In genomic region chr11:83012168-83013067, GRCh38 we compare ENCODE assay signal across 22 cellular contexts. TPM values are rescaled to one million over a fixed set of nuclear protein-coding genes. Genes with fewer than 3 reads are reported as not detected.
DNase-seq lines count a peak whose midpoint lies in the region; ATAC-seq and TF ChIP-seq lines count a peak whose summit lies in the region.
"Had no signal": no experiment of that assay in that cellular context is flagged by ENCODE, and none has a peak within 500 bp of the region (broad histone marks: within the 10 kb centered on the region; RNA-seq: fewer than 3 reads in every experiment).

No MANE protein-coding gene starts in this region.

- no peaks in the 10 kb centered on the region for H3K27me3 ChIP-seq in OCI-LY3 (ENCODE audit: low read depth, low read length)
- H3K27me3 ChIP-seq in ectodermal cell (ENCODE audit: control insufficient read depth, insufficient read depth, low read length, poor library complexity, severe bottlenecking) = no peaks in the 10 kb centered on the region
- H3K27me3 ChIP-seq: transverse colon had no signal

- H3K27ac ChIP-seq in OCI-LY3 (ENCODE audit: low read length) (peak overlapping the region; percentile 33; the same call in 1 of the 2 replicates), ectodermal cell (ENCODE audit: insufficient read depth, low read depth, low read length, poor library complexity, severe bottlenecking) (peak overlapping the region; percentile 32)
- H3K27ac ChIP-seq: transverse colon had no signal

- H3K4me1 ChIP-seq in OCI-LY3 (ENCODE audit: low read length) (peaks cover 67% of the 10 kb centered on the region), ectodermal cell (ENCODE audit: control insufficient read depth, insufficient read depth, low read length) (peaks cover 9% of the 10 kb centered on the region)

- ATAC-seq in activated CD4-positive, alpha-beta T cell treated with anti-CD3 and anti-CD28 coated beads for 36 hours = peak; percentile 39
- ATAC-seq in HG02610 (IDR thresholded peaks at IDR 0.05; ENCODE audit: unreplicated experiment) = no peak
- ATAC-seq in GM19328 (IDR thresholded peaks at IDR 0.05; ENCODE audit: unreplicated experiment) = no peak
- ATAC-seq: activated CD4-positive, CD25-positive, alpha-beta regulatory T cell treated with anti-CD3 and anti-CD28 coated beads, Interleukin-2, amount 50 U/mL, for 24 hours had no signal

- H3K4me1 Mint-ChIP-seq in activated CD4-positive, alpha-beta T cell treated with anti-CD3 and anti-CD28 coated beads for 36 hours = peaks cover 34% of the 10 kb centered on the region
- peaks cover 75% of the 10 kb centered on the region for H3K4me1 Mint-ChIP-seq in osteocyte (ENCODE audit: unreplicated experiment)

- H3K4me3 ChIP-seq in OCI-LY3 (ENCODE audit: low read length) (no peak overlapping the region), ectodermal cell (ENCODE audit: insufficient read depth, low read depth, low read length) (no peak overlapping the region)
- H3K4me3 ChIP-seq: transverse colon had no signal

- DNase-seq in activated CD4-positive, alpha-beta T cell treated with anti-CD3 and anti-CD28 coated beads for 36 hours = no peak
- DNase-seq in activated CD4-positive, alpha-beta T cell treated with anti-CD3 and anti-CD28 coated beads for 1 hour = no peak
- DNase-seq in osteocyte (ENCODE audit: extremely low spot score, unreplicated experiment) (no peak), DMS79 (lab: John Stamatoyannopoulos, UW) (no peak)
- DNase-seq: 8988T; activated T-cell treated with anti-CD3 and anti-CD28 coated beads, Interleukin-2, amount 50 U/mL, for 1 hour; amniotic stem cell; CD8-positive, alpha-beta memory T cell; DMS153; mesendoderm; NCI-H1105; NCI-H2029; NCI-H82; OCI-M1; stimulated activated CD4-positive, alpha-beta T cell treated with anti-CD3 and anti-CD28 coated beads, Interleukin-12 subunit alpha, Interleukin-12 subunit beta, amount 100 ng/mL, for 4 hours; transverse colon had no signal

- H3K36me3 ChIP-seq in OCI-LY3 (replicated peaks; ENCODE audit: low read depth, low read length) (peaks cover 31% of the 10 kb centered on the region), ectodermal cell (ENCODE audit: control insufficient read depth, insufficient read depth, low read length) (no peaks in the 10 kb centered on the region)
- H3K36me3 ChIP-seq: transverse colon had no signal

- no peak overlapping the region for H3K4me3 Mint-ChIP-seq in activated CD4-positive, alpha-beta T cell treated with anti-CD3 and anti-CD28 coated beads for 36 hours
- H3K4me3 Mint-ChIP-seq in osteocyte (ENCODE audit: unreplicated experiment) = no peak overlapping the region
- H3K4me3 Mint-ChIP-seq: CD8-positive, alpha-beta memory T cell; stimulated activated naive CD8-positive, alpha-beta T cell treated with anti-CD3 and anti-CD28 coated beads, Interleukin-15, Interleukin-2, amounts not matched to agents 100 ng/mL and 50 ng/mL, for 24 hours had no signal

- H3K79me2 ChIP-seq in OCI-LY3 (ENCODE audit: low read length) = peaks cover 100% of the 10 kb centered on the region

- H3K9me3 ChIP-seq in OCI-LY3 (ENCODE audit: insufficient read depth, low read length) = no peaks in the 10 kb centered on the region
- no peaks in the 10 kb centered on the region for H3K9me3 ChIP-seq in ectodermal cell (ENCODE audit: control insufficient read depth, low read length)
- H3K9me3 ChIP-seq: transverse colon had no signal

- no peak overlapping the region for H2AFZ ChIP-seq in OCI-LY3 (ENCODE audit: low read depth, low read length)

- H3K27me3 Mint-ChIP-seq in activated CD4-positive, alpha-beta T cell treated with anti-CD3 and anti-CD28 coated beads for 36 hours = no peaks in the 10 kb centered on the region
- no peaks in the 10 kb centered on the region for H3K27me3 Mint-ChIP-seq in osteocyte (ENCODE audit: unreplicated experiment)
- H3K27me3 Mint-ChIP-seq: CD8-positive, alpha-beta memory T cell; stimulated activated naive CD8-positive, alpha-beta T cell treated with anti-CD3 and anti-CD28 coated beads, Interleukin-15, Interleukin-2, amounts not matched to agents 100 ng/mL and 50 ng/mL, for 24 hours had no signal

- no peak overlapping the region for H3K4me2 ChIP-seq in OCI-LY3 (ENCODE audit: low read length)

- POLR2A ChIA-PET in activated CD4-positive, alpha-beta T cell treated with anti-CD3 and anti-CD28 coated beads for 36 hours (lab: Charles Lee) = no interaction called here

- H3K36me3 Mint-ChIP-seq in activated CD4-positive, alpha-beta T cell treated with anti-CD3 and anti-CD28 coated beads for 36 hours (ENCODE audit: low read depth) = no peaks in the 10 kb centered on the region
- H3K36me3 Mint-ChIP-seq in osteocyte (ENCODE audit: unreplicated experiment) = peaks cover 17% of the 10 kb centered on the region

- H3K9me3 Mint-ChIP-seq in activated CD4-positive, alpha-beta T cell treated with anti-CD3 and anti-CD28 coated beads for 36 hours (ENCODE audit: low read depth) = no peaks in the 10 kb centered on the region
- H3K9me3 Mint-ChIP-seq in osteocyte (ENCODE audit: unreplicated experiment) = no peaks in the 10 kb centered on the region
- H3K9me3 Mint-ChIP-seq: CD8-positive, alpha-beta memory T cell had no signal

- H4K20me1 ChIP-seq in OCI-LY3 (ENCODE audit: insufficient read depth, low read length) = peaks cover 81% of the 10 kb centered on the region

- CTCF ChIA-PET in activated CD4-positive, alpha-beta T cell treated with anti-CD3 and anti-CD28 coated beads for 36 hours (lab: Charles Lee) = no interaction called here

- intact Hi-C loops in activated CD4-positive, alpha-beta T cell treated with anti-CD3 and anti-CD28 coated beads for 36 hours (cut with DNase I, micrococcal nuclease) = no loop called here

- no peak for TF ChIP-seq CTCF in OCI-LY3 (IDR thresholded peaks at IDR 0.05; ENCODE audit: low read depth, low read length)
- TF ChIP-seq CTCF in osteocyte (IDR thresholded peaks at IDR 0.05) = no peak

- H3K27ac Mint-ChIP-seq in activated CD4-positive, alpha-beta T cell treated with anti-CD3 and anti-CD28 coated beads for 36 hours = no peak overlapping the region
- peak overlapping the region; percentile 57 for H3K27ac Mint-ChIP-seq in osteocyte (ENCODE audit: unreplicated experiment)

- 84 to 85% methylated on average over 7 of the region's 7 CpGs for WGBS in ectodermal cell, 2 experiments

- H3K9ac ChIP-seq in OCI-LY3 (ENCODE audit: low read length) = no peak overlapping the region

RNA-seq across cellular contexts. Expression of gene RAB30, which starts 59.3 kb away (rescaled TPM):
- total RNA-seq in activated CD4-positive, alpha-beta T cell treated with anti-CD3 and anti-CD28 coated beads for 36 hours = 10 to 100 TPM; 11.4 to 13.2 TPM
- polyA plus RNA-seq in ectodermal cell (2013, experiment 1 of 4) = 7.1 TPM
- 6.6 TPM for polyA plus RNA-seq in ectodermal cell (2013, experiment 2 of 4)
- 6.7 TPM for polyA plus RNA-seq in ectodermal cell (2013, experiment 3 of 4)
- 7.3 TPM for polyA plus RNA-seq in ectodermal cell (2013, experiment 4 of 4)
- 73.8 and 79.7 TPM in 2 replicates for total RNA-seq in osteocyte
